Comparison of ENCODE assay signal across 10 cellular contexts in the genomic region with DNA sequence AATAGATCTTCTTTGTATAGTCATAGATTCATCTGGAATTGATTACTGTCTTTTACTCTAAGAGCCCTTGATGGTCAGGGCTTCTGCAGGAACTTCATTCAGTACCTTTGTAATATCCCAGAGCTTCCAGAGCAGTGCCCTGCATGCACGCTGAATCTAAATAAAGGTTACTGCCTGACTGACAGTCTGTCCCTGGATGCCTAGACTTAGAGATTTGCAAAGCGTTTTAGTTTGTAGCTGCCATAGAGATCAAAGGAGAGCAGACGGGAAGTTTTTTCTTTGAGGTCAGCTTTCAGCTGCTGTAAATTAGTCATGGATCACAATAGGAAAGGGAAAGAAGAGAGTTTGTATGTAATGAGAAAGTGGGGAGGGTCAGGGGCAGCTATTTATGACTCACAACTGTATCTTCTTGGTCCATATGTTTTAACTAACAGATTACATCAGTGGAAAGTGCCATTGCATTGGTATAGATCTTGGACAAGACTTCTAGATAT. TPM values are rescaled to one million over a fixed set of nuclear protein-coding genes. Genes with fewer than 3 reads are reported as not detected.
DNase-seq lines count a peak whose midpoint lies in the region; ATAC-seq and TF ChIP-seq lines count a peak whose summit lies in the region.
"Had no signal": no experiment of that assay in that cellular context is flagged by ENCODE, and none has a peak within 500 bp of the region (broad histone marks: within the 10 kb centered on the region; RNA-seq: fewer than 3 reads in every experiment).

No MANE protein-coding gene starts in this region.

- no peaks in the 10 kb centered on the region for H3K4me1 ChIP-seq in aorta (ENCODE audit: control insufficient read depth in 1 of 2, insufficient read depth in 2 of 2, low read length in 2 of 2)

- H3K27ac ChIP-seq in aorta (ENCODE audit: low read depth in 1 of 2, low read length in 2 of 2) (no peak overlapping the region), coronary artery (no peak overlapping the region)

- TF ChIP-seq CTCF in fibroblast of mammary gland (conservative IDR thresholded peaks at IDR 0.05; ENCODE audit: control insufficient read depth, insufficient read depth, low read depth, low read length) (no peak), coronary artery (IDR thresholded peaks at IDR 0.05) (no peak)

- intact Hi-C loops in aorta (cut with DNase I) = no loop called here

- no peak for ATAC-seq in aorta (ENCODE audit: low FRiP score)

- no peaks in the 10 kb centered on the region for H3K27me3 ChIP-seq in aorta (ENCODE audit: control insufficient read depth in 1 of 2, insufficient read depth in 2 of 2, low read length in 1 of 2)

- H3K36me3 ChIP-seq in aorta (ENCODE audit: control insufficient read depth in 1 of 2, insufficient read depth in 2 of 2, low read length in 1 of 2) = no peaks in the 10 kb centered on the region

- peak; percentile 75 for DNase-seq in HCEC 1CT
- DNase-seq in RPMI7951 (ENCODE audit: low read depth) = peak; percentile 99
- peak; percentile 67 for DNase-seq in fibroblast of mammary gland (ENCODE audit: low read depth)
- peak; percentile 36 for DNase-seq in retina
- no peak for DNase-seq in aorta
- DNase-seq in effector CD8-positive, alpha-beta T cell (lab: John Stamatoyannopoulos, UW) = no peak
- DNase-seq in coronary artery (ENCODE audit: low spot score) = no peak

- H3K4me3 ChIP-seq in fibroblast of mammary gland (ENCODE audit: control insufficient read depth, low read depth, low read length) = no peak overlapping the region
- no peak overlapping the region for H3K4me3 ChIP-seq in aorta (ENCODE audit: low read length in 2 of 2)
- no peak overlapping the region for H3K4me3 ChIP-seq in coronary artery

- H3K9me3 ChIP-seq in aorta (ENCODE audit: control insufficient read depth, low read length) = no peaks in the 10 kb centered on the region

- 18 to 38% methylated on average over 3 of the region's 3 CpGs for WGBS in aorta, 2 donors

RNA-seq across cellular contexts. Expression of gene NYAP2, which starts 45.2 kb away (rescaled TPM):
- total RNA-seq in RPMI7951 (2014; rRNA removed; shearing (Covaris generic)) = not detected in 2 replicates
- 1 to 10 TPM; 1.7 to 2.0 TPM for total RNA-seq in aorta
- polyA plus RNA-seq in aorta = under 1 TPM; 0.15 to 0.25 TPM
- total RNA-seq: bronchial epithelial cell; mesenteric fat pad; T-helper 2 cell treated with Interferon-gamma antibody and Interleukin-4, amounts not matched to agents 100 ng/mL and 5 ng/mL, for 36 hours had no signal

Comparison
In these comparisons a context has a peak if more than half of its experiments do, and no peak if none do; other contexts are left out.
1. DNase-seq: peak in HCEC 1CT (single experiment), RPMI7951 (single experiment), fibroblast of mammary gland (single experiment) and retina (single experiment); none in aorta (0 of 2), effector CD8-positive, alpha-beta T cell (single experiment) and coronary artery (single experiment).